ENCODE assay signal across 8 cellular contexts in genomic region chr5:144187699-144188294, GRCh38. TPM values are rescaled to one million over a fixed set of nuclear protein-coding genes. Genes with fewer than 3 reads are reported as not detected.
DNase-seq lines count a peak whose midpoint lies in the region; ATAC-seq lines count a peak whose summit lies in the region.

No MANE protein-coding gene starts in this region.

- peak; percentile 83 for DNase-seq in activated gamma-delta T cell treated with Interleukin-2 at 50 U/mL for 16 hours
- DNase-seq in activated gamma-delta T cell (lab: John Stamatoyannopoulos, UW), result no peak
- DNase-seq in NCI-H510A treated with DMSO at 0.1 percent for 48 hours (lab: John Stamatoyannopoulos, UW), result peak; percentile 17
- DNase-seq in activated CD8-positive, alpha-beta memory T cell treated with anti-CD3 and anti-CD28 coated beads for 24 hours, result peak; percentile 70
- peak; percentile 96 for DNase-seq in fibroblast of gingiva (ENCODE audit: low read depth)
- peak; percentile 75 for DNase-seq in stimulated activated CD4-positive, alpha-beta T cell treated with anti-CD3 and anti-CD28 coated beads, Interleukin-15, amount 100 ng/mL, for 24 hours
- DNase-seq in H7, result no peak

- no peaks in the 10 kb centered on the region for H3K27me3 ChIP-seq in H7 (ENCODE audit: control insufficient read depth, insufficient read depth, low read length)

- H3K4me3 ChIP-seq in H7 (ENCODE audit: insufficient read depth, low read depth, low read length), result no peak overlapping the region

- peak; percentile 62 for ATAC-seq in HG02970 (IDR thresholded peaks at IDR 0.05; ENCODE audit: low FRiP score, unreplicated experiment)

- H3K36me3 ChIP-seq in H7 (replicated peaks; ENCODE audit: control insufficient read depth, insufficient read depth, low read length), result no peaks in the 10 kb centered on the region

RNA-seq across cellular contexts. Expression of gene KCTD16, which starts 17.1 kb away (rescaled TPM):
- 0.04 TPM in 1 of 2 replicates, not detected in the other for total RNA-seq in H7 (2014; rRNA removed; shearing (Covaris generic))

RNA-seq across cellular contexts. Expression of gene YIPF5, which starts 17.3 kb away (rescaled TPM):
- total RNA-seq in H7 (2014; rRNA removed; shearing (Covaris generic)), result 28.5 and 33.7 TPM in 2 replicates

Comparison
In these comparisons a context has a peak if more than half of its experiments do, and no peak if none do; other contexts are left out.
1. DNase-seq: peak in activated gamma-delta T cell treated with Interleukin-2 at 50 U/mL for 16 hours (single experiment), NCI-H510A treated with DMSO at 0.1 percent for 48 hours (single experiment), activated CD8-positive, alpha-beta memory T cell treated with anti-CD3 and anti-CD28 coated beads for 24 hours (single experiment), fibroblast of gingiva (single experiment) and stimulated activated CD4-positive, alpha-beta T cell treated with anti-CD3 and anti-CD28 coated beads, Interleukin-15, amount 100 ng/mL, for 24 hours (single experiment); none in activated gamma-delta T cell (single experiment) and H7 (single experiment).